In genomic region chr4:101177146-101177545, GRCh38 we compare ENCODE assay signal across 2 cellular contexts.
TF ChIP-seq lines count a peak whose summit lies in the region.

No MANE protein-coding gene starts in this region.

TF ChIP-seq in GM23338, 12 proteins besides CTCF, POLR2A, EP300 and RAD21:
- no peak for TF ChIP-seq JUNB (IDR thresholded peaks at IDR 0.05; ENCODE audit: unreplicated experiment)
- TF ChIP-seq CREB1 (CRISPR knock-in tag; IDR thresholded peaks at IDR 0.05; ENCODE audit: low read depth): no peak
- no peak for TF ChIP-seq REST (IDR thresholded peaks at IDR 0.05; ENCODE audit: unreplicated experiment)
- TF ChIP-seq NANOG (IDR thresholded peaks at IDR 0.05; ENCODE audit: borderline replicate concordance): no peak
- TF ChIP-seq, protein P1, sequence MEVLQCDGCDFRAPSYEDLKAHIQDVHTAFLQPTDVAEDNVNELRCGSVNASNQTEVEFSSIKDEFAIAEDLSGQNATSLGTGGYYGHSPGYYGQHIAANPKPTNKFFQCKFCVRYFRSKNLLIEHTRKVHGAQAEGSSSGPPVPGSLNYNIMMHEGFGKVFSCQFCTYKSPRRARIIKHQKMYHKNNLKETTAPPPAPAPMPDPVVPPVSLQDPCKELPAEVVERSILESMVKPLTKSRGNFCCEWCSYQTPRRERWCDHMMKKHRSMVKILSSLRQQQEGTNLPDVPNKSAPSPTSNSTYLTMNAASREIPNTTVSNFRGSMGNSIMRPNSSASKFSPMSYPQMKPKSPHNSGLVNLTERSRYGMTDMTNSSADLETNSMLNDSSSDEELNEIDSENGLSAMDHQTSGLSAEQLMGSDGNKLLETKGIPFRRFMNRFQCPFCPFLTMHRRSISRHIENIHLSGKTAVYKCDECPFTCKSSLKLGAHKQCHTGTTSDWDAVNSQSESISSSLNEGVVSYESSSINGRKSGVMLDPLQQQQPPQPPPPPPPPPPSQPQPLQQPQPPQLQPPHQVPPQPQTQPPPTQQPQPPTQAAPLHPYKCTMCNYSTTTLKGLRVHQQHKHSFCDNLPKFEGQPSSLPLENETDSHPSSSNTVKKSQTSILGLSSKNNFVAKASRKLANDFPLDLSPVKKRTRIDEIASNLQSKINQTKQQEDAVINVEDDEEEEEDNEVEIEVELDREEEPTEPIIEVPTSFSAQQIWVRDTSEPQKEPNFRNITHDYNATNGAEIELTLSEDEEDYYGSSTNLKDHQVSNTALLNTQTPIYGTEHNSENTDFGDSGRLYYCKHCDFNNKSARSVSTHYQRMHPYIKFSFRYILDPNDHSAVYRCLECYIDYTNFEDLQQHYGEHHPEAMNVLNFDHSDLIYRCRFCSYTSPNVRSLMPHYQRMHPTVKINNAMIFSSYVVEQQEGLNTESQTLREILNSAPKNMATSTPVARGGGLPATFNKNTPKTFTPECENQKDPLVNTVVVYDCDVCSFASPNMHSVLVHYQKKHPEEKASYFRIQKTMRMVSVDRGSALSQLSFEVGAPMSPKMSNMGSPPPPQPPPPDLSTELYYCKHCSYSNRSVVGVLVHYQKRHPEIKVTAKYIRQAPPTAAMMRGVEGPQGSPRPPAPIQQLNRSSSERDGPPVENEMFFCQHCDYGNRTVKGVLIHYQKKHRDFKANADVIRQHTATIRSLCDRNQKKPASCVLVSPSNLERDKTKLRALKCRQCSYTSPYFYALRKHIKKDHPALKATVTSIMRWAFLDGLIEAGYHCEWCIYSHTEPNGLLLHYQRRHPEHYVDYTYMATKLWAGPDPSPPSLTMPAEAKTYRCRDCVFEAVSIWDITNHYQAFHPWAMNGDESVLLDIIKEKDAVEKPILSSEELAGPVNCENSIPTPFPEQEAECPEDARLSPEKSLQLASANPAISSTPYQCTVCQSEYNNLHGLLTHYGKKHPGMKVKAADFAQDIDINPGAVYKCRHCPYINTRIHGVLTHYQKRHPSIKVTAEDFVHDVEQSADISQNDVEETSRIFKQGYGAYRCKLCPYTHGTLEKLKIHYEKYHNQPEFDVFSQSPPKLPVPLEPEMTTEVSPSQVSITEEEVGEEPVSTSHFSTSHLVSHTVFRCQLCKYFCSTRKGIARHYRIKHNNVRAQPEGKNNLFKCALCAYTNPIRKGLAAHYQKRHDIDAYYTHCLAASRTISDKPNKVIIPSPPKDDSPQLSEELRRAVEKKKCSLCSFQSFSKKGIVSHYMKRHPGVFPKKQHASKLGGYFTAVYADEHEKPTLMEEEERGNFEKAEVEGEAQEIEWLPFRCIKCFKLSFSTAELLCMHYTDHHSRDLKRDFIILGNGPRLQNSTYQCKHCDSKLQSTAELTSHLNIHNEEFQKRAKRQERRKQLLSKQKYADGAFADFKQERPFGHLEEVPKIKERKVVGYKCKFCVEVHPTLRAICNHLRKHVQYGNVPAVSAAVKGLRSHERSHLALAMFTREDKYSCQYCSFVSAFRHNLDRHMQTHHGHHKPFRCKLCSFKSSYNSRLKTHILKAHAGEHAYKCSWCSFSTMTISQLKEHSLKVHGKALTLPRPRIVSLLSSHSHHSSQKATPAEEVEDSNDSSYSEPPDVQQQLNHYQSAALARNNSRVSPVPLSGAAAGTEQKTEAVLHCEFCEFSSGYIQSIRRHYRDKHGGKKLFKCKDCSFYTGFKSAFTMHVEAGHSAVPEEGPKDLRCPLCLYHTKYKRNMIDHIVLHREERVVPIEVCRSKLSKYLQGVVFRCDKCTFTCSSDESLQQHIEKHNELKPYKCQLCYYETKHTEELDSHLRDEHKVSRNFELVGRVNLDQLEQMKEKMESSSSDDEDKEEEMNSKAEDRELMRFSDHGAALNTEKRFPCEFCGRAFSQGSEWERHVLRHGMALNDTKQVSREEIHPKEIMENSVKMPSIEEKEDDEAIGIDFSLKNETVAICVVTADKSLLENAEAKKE (CRISPR knock-in tag; IDR thresholded peaks at IDR 0.05): no peak
- no peak for TF ChIP-seq EZH2 (IDR thresholded peaks at IDR 0.05; ENCODE audit: low read depth, unreplicated experiment)
- no peak for TF ChIP-seq ZNF114 (CRISPR knock-in tag; IDR thresholded peaks at IDR 0.05)
- TF ChIP-seq STAT1 (IDR thresholded peaks at IDR 0.05; ENCODE audit: unreplicated experiment): no peak
- TF ChIP-seq EZH2phosphoT487 (IDR thresholded peaks at IDR 0.05; ENCODE audit: unreplicated experiment): no peak
- TF ChIP-seq ZNF331 (CRISPR knock-in tag; IDR thresholded peaks at IDR 0.05; ENCODE audit: low read depth): no peak
- no peak for TF ChIP-seq POLR2AphosphoS5 (IDR thresholded peaks at IDR 0.05; ENCODE audit: low read depth)

TF ChIP-seq in endothelial cell of umbilical vein, 7 proteins besides CTCF, POLR2A, EP300 and RAD21:
- TF ChIP-seq POLR2AphosphoS5 (IDR thresholded peaks at IDR 0.05; ENCODE audit: insufficient read depth, low read depth, low read length): peak; percentile 15
- no peak for TF ChIP-seq MYC (IDR thresholded peaks at IDR 0.05; ENCODE audit: low read depth, low read length)
- peak; percentile 89 for TF ChIP-seq GATA2 (IDR thresholded peaks at IDR 0.05; ENCODE audit: insufficient read depth, insufficient read length, low read depth, low read length)
- no peak for TF ChIP-seq EZH2 (IDR thresholded peaks at IDR 0.05; ENCODE audit: borderline replicate concordance, low read depth, low read length, severe bottlenecking)
- peak; percentile 72 for TF ChIP-seq FOS (IDR thresholded peaks at IDR 0.05; ENCODE audit: borderline replicate concordance, insufficient read depth, low read length)
- no peak for TF ChIP-seq JUN (IDR thresholded peaks at IDR 0.05; ENCODE audit: borderline replicate concordance, insufficient read depth, insufficient read length, low read depth)
- TF ChIP-seq, protein P2, sequence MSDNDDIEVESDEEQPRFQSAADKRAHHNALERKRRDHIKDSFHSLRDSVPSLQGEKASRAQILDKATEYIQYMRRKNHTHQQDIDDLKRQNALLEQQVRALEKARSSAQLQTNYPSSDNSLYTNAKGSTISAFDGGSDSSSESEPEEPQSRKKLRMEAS (IDR thresholded peaks at IDR 0.05; ENCODE audit: insufficient read depth, insufficient read length): no peak
TF ChIP-seq in endothelial cell of umbilical vein: peak in this region for 3.
